11 cellular contexts compared by ENCODE assay signal in the genomic region with DNA sequence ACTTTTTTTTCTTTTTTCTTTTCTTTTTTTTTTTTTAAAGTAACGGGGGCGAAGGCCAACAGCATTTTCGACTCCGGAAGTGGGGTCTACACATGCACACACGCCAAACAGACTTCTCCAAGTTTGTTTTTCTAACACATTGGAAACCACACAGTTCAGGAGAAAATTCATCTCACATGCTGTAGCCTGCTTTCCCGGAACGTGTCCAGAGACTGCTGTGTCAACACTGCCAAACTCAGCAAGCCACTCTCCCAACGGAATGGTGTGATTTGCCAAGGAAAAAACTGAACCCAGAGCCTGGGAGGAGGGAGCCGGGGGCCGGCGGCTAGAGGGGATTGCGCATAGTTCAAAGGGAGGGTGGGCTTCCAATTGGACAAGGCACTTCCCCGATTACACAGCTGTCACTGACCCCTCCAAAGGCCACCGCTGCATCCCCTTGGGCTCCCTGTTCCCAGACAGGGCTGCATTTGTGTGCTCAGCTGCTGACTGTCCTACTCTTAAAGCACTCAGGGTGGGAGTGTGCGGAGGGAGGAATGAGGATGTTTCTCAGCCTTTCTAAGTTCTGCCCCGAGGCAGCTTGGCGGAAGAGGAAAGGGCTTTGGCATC.
DNase-seq lines count a peak whose midpoint lies in the region; ATAC-seq, FAIRE-seq and TF ChIP-seq lines count a peak whose summit lies in the region.
"Had no signal": no experiment of that assay in that cellular context is flagged by ENCODE, and none has a peak within 500 bp of the region (broad histone marks: within the 10 kb centered on the region; RNA-seq: fewer than 3 reads in every experiment).

No MANE protein-coding gene starts in this region.

- DNase-seq in EH (ENCODE audit: low read depth) (peak; percentile 62), K562 (ENCODE audit: extremely low read depth in 1 of 4, low spot score in 3 of 4) (no peak), heart right ventricle (peak; percentile 61 to 79), putamen (ENCODE audit: low spot score) (peak; percentile 23), GM19239 (ENCODE audit: insufficient read length, low spot score) (no peak), NAMALWA (ENCODE audit: low spot score) (no peak)
- no peak for DNase-seq in activated T-helper 2 cell treated with anti-CD3 and anti-CD28 coated beads, Interferon-gamma antibody, Interleukin-2, Interleukin-4, amounts not matched to agents 10 μg/mL and 5 μg/mL and 100 μg/mL, durations not matched to agents 14 hours and 24 hours and 36 hours (ENCODE audit: low spot score)
- DNase-seq: activated CD8-positive, alpha-beta T cell treated with anti-CD3 and anti-CD28 coated beads, Interleukin-2, amount 10 ng/mL, durations not matched to agents 7 days and 5 days; H7; NCI-H2171 had no signal

- H3K4me3 ChIP-seq in K562, result no peak overlapping the region
- peak overlapping the region in 7 of 10 donors; percentile 3 to 33 (median 22) for H3K4me3 ChIP-seq in heart right ventricle

- no peak for TF ChIP-seq CTCF in K562 (IDR thresholded peaks at IDR 0.05 in 2 of 3, conservative IDR thresholded peaks at IDR 0.05 in 1 of 3; ENCODE audit: insufficient read depth in 2 of 3, low read depth in 1 of 3, low read length in 3 of 3)
- TF ChIP-seq CTCF in heart right ventricle (IDR thresholded peaks at IDR 0.05), result no peak

- POLR2A ChIA-PET in K562 (lab: Yijun Ruan, JAX), result interaction anchor here (0.9 kb wide), 1 partner anchor 51 kb away, joined by 4 read pairs; no protein-coding TSS in a partner anchor

- no peak for TF ChIP-seq EP300 in K562 (IDR thresholded peaks at IDR 0.05; ENCODE audit: low read length)

- no peak for TF ChIP-seq RAD21 in K562 (CRISPR knock-in tag; conservative IDR thresholded peaks at IDR 0.05 in 1 of 2, IDR thresholded peaks at IDR 0.05 in 1 of 2)

- no peaks in the 10 kb centered on the region for H3K36me3 ChIP-seq in K562 (ENCODE audit: control insufficient read depth, insufficient read depth, low read length)
- H3K36me3 ChIP-seq in heart right ventricle, result no peaks in the 10 kb centered on the region

- H3K79me2 ChIP-seq in K562 (ENCODE audit: control insufficient read depth, insufficient read depth, low read length), result no peaks in the 10 kb centered on the region

- H3K36me3 Mint-ChIP-seq in activated T-helper 2 cell treated with anti-CD3 and anti-CD28 coated beads, Interferon-gamma antibody, Interleukin-2, Interleukin-4, amounts not matched to agents 10 μg/mL and 5 μg/mL and 100 μg/mL, durations not matched to agents 14 hours and 24 hours and 36 hours (ENCODE audit: low read depth), result no peaks in the 10 kb centered on the region

- H3K9ac ChIP-seq in K562 (ENCODE audit: insufficient read depth in 1 of 2, low read depth in 2 of 2, low read length in 2 of 2), result no peak overlapping the region

- H3K27ac ChIP-seq in K562 (ENCODE audit: extremely low read depth, low read depth, low read length) (no peak overlapping the region), heart right ventricle (peak overlapping the region; percentile 78 to 88 (median 82))

- H3K9me3 ChIP-seq in K562 (replicated peaks; ENCODE audit: control insufficient read depth, insufficient read depth, low read depth, low read length), result no peaks in the 10 kb centered on the region
- no peaks in the 10 kb centered on the region for H3K9me3 ChIP-seq in heart right ventricle

- WGBS in K562 (ENCODE audit: insufficient coverage, low coverage, missing lambda C conversion rate), result 2% methylated on average over 17 of the region's 17 CpGs
- 37 to 52% methylated on average over 17 of the region's 17 CpGs for WGBS in heart right ventricle, 2 donors

- CTCF ChIA-PET in K562 (lab: Yijun Ruan, JAX; ENCODE audit: low intra/inter-chr PET ratio), result no interaction called here

- H3K27me3 Mint-ChIP-seq in activated T-helper 2 cell treated with anti-CD3 and anti-CD28 coated beads, Interferon-gamma antibody, Interleukin-2, Interleukin-4, amounts not matched to agents 10 μg/mL and 5 μg/mL and 100 μg/mL, durations not matched to agents 14 hours and 24 hours and 36 hours (ENCODE audit: low read depth), result peaks cover 2% of the 10 kb centered on the region

- no peaks in the 10 kb centered on the region for H3K9me1 ChIP-seq in K562 (ENCODE audit: control insufficient read depth, insufficient read depth, low read length)

- no peak overlapping the region for H3K4me3 Mint-ChIP-seq in activated T-helper 2 cell treated with anti-CD3 and anti-CD28 coated beads, Interferon-gamma antibody, Interleukin-2, Interleukin-4, amounts not matched to agents 10 μg/mL and 5 μg/mL and 100 μg/mL, durations not matched to agents 14 hours and 24 hours and 36 hours (ENCODE audit: low read depth)
- H3K4me3 Mint-ChIP-seq: activated CD8-positive, alpha-beta T cell treated with anti-CD3 and anti-CD28 coated beads, Interleukin-2, amount 10 ng/mL, durations not matched to agents 7 days and 5 days had no signal

- TF ChIP-seq POLR2A in K562 (conservative IDR thresholded peaks at IDR 0.05), result no peak

- no peak for FAIRE-seq in K562 (lab: Jason Lieb, UNC)
- no peak for FAIRE-seq in GM19239 (lab: Jason Lieb, UNC)

- H3K4me2 ChIP-seq in K562 (ENCODE audit: insufficient read depth, low read length), result no peak overlapping the region

- intact Hi-C loops in K562 (cut with micrococcal nuclease), result no loop called here
- intact Hi-C loops in heart right ventricle (cut with DNase I), result loop anchor here in 6 of 10 donors (2.0 to 10.0 kb wide), 9 partner anchors 86 to 424 kb away; a partner anchor contains a TSS
- intact Hi-C loops in activated T-helper 2 cell treated with anti-CD3 and anti-CD28 coated beads, Interferon-gamma antibody, Interleukin-2, Interleukin-4, amounts not matched to agents 10 μg/mL and 5 μg/mL and 100 μg/mL, durations not matched to agents 14 hours and 24 hours and 36 hours (cut with micrococcal nuclease), result no loop called here

- BruUV-seq in K562 (replicated peaks; lab: Mats Ljungman, UMichigan), result no TSS peak

- H2AFZ ChIP-seq in K562 (ENCODE audit: low read depth, low read length), result peak overlapping the region; percentile 0; the same call in 1 of the 2 replicates

- no peaks in the 10 kb centered on the region; the same call in 1 of the 2 replicates for H4K20me1 ChIP-seq in K562 (replicated peaks; ENCODE audit: control insufficient read depth, insufficient read depth, low read length)

- H3K9me3 Mint-ChIP-seq in activated T-helper 2 cell treated with anti-CD3 and anti-CD28 coated beads, Interferon-gamma antibody, Interleukin-2, Interleukin-4, amounts not matched to agents 10 μg/mL and 5 μg/mL and 100 μg/mL, durations not matched to agents 14 hours and 24 hours and 36 hours, result no peaks in the 10 kb centered on the region

- H3K4me1 Mint-ChIP-seq in activated T-helper 2 cell treated with anti-CD3 and anti-CD28 coated beads, Interferon-gamma antibody, Interleukin-2, Interleukin-4, amounts not matched to agents 10 μg/mL and 5 μg/mL and 100 μg/mL, durations not matched to agents 14 hours and 24 hours and 36 hours (ENCODE audit: low read depth), result no peaks in the 10 kb centered on the region

- H3K4me1 ChIP-seq in K562 (replicated peaks in 1 of 2; ENCODE audit: control insufficient read depth in 2 of 2, insufficient read depth in 2 of 2, low read length in 2 of 2), result no peaks in the 10 kb centered on the region
- H3K4me1 ChIP-seq in heart right ventricle, result peaks cover 15 to 34% (median 23%) of the 10 kb centered on the region in 9 donors

- ATAC-seq in K562 (0 out of 3 replicates have a peak, but pooled peaks have one; percentile 22), heart right ventricle (peak; percentile 72 to 84 (median 82)), HG02678 (IDR thresholded peaks at IDR 0.05; ENCODE audit: unreplicated experiment) (no peak)
- ATAC-seq: activated CD8-positive, alpha-beta T cell treated with anti-CD3 and anti-CD28 coated beads, Interleukin-2, amount 10 ng/mL, durations not matched to agents 7 days and 5 days had no signal

- H3K27me3 ChIP-seq in K562 (ENCODE audit: control insufficient read depth in 2 of 2, insufficient read depth in 2 of 2, low read length in 2 of 2) (peaks cover 6 to 24% of the 10 kb centered on the region in 2 experiments; a peak in 3 of 5 replicates), heart right ventricle (no peaks in the 10 kb centered on the region)

- no peak overlapping the region for H3K27ac Mint-ChIP-seq in activated T-helper 2 cell treated with anti-CD3 and anti-CD28 coated beads, Interferon-gamma antibody, Interleukin-2, Interleukin-4, amounts not matched to agents 10 μg/mL and 5 μg/mL and 100 μg/mL, durations not matched to agents 14 hours and 24 hours and 36 hours
- H3K27ac Mint-ChIP-seq: activated CD8-positive, alpha-beta T cell treated with anti-CD3 and anti-CD28 coated beads, Interleukin-2, amount 10 ng/mL, durations not matched to agents 7 days and 5 days had no signal

- in situ Hi-C loops in K562 (cut with MboI), result no loop called here

TF ChIP-seq in K562, 482 proteins besides CTCF, POLR2A, EP300 and RAD21:
- no peak for TF ChIP-seq FIP1L1 (IDR thresholded peaks at IDR 0.05; ENCODE audit: low read depth, low read length, poor library complexity, severe bottlenecking)

Comparison
In these comparisons a context has a peak if more than half of its experiments do, and no peak if none do; other contexts are left out.
1. DNase-seq: peak in EH (single experiment), heart right ventricle (2 of 2) and putamen (single experiment); none in K562 (0 of 4), GM19239 (single experiment), activated T-helper 2 cell treated with anti-CD3 and anti-CD28 coated beads, Interferon-gamma antibody, Interleukin-2, Interleukin-4, amounts not matched to agents 10 μg/mL and 5 μg/mL and 100 μg/mL, durations not matched to agents 14 hours and 24 hours and 36 hours (single experiment) and NAMALWA (single experiment).
2. intact Hi-C loops: an anchor here in heart right ventricle (2.0 to 10.0 kb wide); none called in K562 and activated T-helper 2 cell treated with anti-CD3 and anti-CD28 coated beads, Interferon-gamma antibody, Interleukin-2, Interleukin-4, amounts not matched to agents 10 μg/mL and 5 μg/mL and 100 μg/mL, durations not matched to agents 14 hours and 24 hours and 36 hours.